17 cellular contexts compared by ENCODE assay signal in genomic region chr2:100952512-100952911, GRCh38.
"Had no signal": no experiment of that assay in that cellular context is flagged by ENCODE, and none has a peak within 500 bp of the region (broad histone marks: within the 10 kb centered on the region; RNA-seq: fewer than 3 reads in every experiment).

No MANE protein-coding gene starts in this region.

- H3K4me3 Mint-ChIP-seq: neural crest cell; stimulated activated memory B cell treated with anti-CD40 and anti-IgM and Interleukin-4, amounts not matched to agents 10 μg/mL and 1 μg/mL and 100 μg/mL, for 72 hours had no signal

- H3K36me3 Mint-ChIP-seq: stimulated activated memory B cell treated with anti-CD40 and anti-IgM and Interleukin-4, amounts not matched to agents 10 μg/mL and 1 μg/mL and 100 μg/mL, for 72 hours had no signal

- H3K4me3 ChIP-seq: dorsolateral prefrontal cortex, heart left ventricle, spleen had no signal

- H3K9me3 Mint-ChIP-seq: neural crest cell; stimulated activated memory B cell treated with anti-CD40 and anti-IgM and Interleukin-4, amounts not matched to agents 10 μg/mL and 1 μg/mL and 100 μg/mL, for 72 hours had no signal

- ATAC-seq: esophagus mucosa; heart left ventricle; naive thymus-derived CD4-positive, alpha-beta T cell; sciatic nerve; stimulated activated memory B cell treated with anti-CD40 and anti-IgM and Interleukin-4, amounts not matched to agents 10 μg/mL and 1 μg/mL and 100 μg/mL, for 72 hours had no signal

- H3K27ac Mint-ChIP-seq: stimulated activated memory B cell treated with anti-CD40 and anti-IgM and Interleukin-4, amounts not matched to agents 10 μg/mL and 1 μg/mL and 100 μg/mL, for 72 hours had no signal

- H3K27ac ChIP-seq: dorsolateral prefrontal cortex, heart left ventricle, spleen had no signal

- H3K9me3 ChIP-seq: heart left ventricle, spleen had no signal

- H3K27me3 ChIP-seq: dorsolateral prefrontal cortex, heart left ventricle, spleen had no signal

- DNase-seq: cortex of kidney; effector CD8-positive, alpha-beta T cell; heart left ventricle; hippocampal formation; mammary epithelial cell; posterior cingulate gyrus; stimulated activated CD4-positive, alpha-beta T cell treated with anti-CD3 and anti-CD28 coated beads, Interleukin-15, amount 100 ng/mL, for 24 hours; stimulated activated CD4-positive, alpha-beta T cell treated with anti-CD3 and anti-CD28 coated beads, Interleukin-1b, Interleukin-23, amount 100 ng/mL, for 48 hours; stimulated activated CD4-positive, alpha-beta T cell treated with anti-CD3 and anti-CD28 coated beads, Interleukin-4, amount 100 ng/mL, for 24 hours; trophoblast cell had no signal
